Comparison of ENCODE assay signal across 1 cellular context in the genomic region with DNA sequence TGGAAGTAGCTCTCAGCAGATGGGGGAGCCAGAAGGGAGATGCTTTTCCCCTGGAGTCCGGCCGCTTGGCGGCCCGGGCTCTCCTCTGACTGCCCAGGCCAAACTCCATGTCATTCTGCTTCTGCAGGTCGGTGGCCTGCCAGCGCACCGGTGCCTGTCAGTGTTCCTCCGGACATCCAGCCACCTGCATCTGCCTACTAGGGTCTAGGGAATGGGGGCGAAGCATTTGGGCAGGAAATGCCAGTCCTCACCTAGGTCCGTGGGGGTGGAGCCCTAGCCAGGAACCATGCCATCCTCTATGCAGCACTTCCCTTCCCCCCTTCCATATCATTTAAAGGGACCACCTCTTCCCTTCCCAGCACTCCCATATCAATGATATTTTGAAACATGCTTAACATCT.
TF ChIP-seq lines count a peak whose summit lies in the region.

No MANE protein-coding gene starts in this region.

TF ChIP-seq in IMR-90, 13 proteins besides CTCF, POLR2A, EP300 and RAD21:
- no peak for TF ChIP-seq MXI1 (IDR thresholded peaks at IDR 0.05; ENCODE audit: borderline replicate concordance, low read depth, low read length)
- TF ChIP-seq RCOR1 (IDR thresholded peaks at IDR 0.05; ENCODE audit: insufficient replicate concordance, low read length), result no peak
- no peak for TF ChIP-seq CEBPB (IDR thresholded peaks at IDR 0.05; ENCODE audit: low read depth, low read length)
- TF ChIP-seq MAFK (IDR thresholded peaks at IDR 0.05; ENCODE audit: low read depth, low read length), result no peak
- TF ChIP-seq, protein P1, sequence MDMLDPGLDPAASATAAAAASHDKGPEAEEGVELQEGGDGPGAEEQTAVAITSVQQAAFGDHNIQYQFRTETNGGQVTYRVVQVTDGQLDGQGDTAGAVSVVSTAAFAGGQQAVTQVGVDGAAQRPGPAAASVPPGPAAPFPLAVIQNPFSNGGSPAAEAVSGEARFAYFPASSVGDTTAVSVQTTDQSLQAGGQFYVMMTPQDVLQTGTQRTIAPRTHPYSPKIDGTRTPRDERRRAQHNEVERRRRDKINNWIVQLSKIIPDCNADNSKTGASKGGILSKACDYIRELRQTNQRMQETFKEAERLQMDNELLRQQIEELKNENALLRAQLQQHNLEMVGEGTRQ (IDR thresholded peaks at IDR 0.05; ENCODE audit: low read depth, low read length), result no peak
- no peak for TF ChIP-seq RFX5 (IDR thresholded peaks at IDR 0.05; ENCODE audit: low read depth, low read length)
- no peak for TF ChIP-seq NFE2L2 (IDR thresholded peaks at IDR 0.05; ENCODE audit: low read depth, low read length)
- TF ChIP-seq CHD1 (IDR thresholded peaks at IDR 0.05; ENCODE audit: low read depth, low read length), result no peak
- TF ChIP-seq SMC3 (IDR thresholded peaks at IDR 0.05; ENCODE audit: low read depth, low read length), result no peak
- TF ChIP-seq MAZ (IDR thresholded peaks at IDR 0.05; ENCODE audit: borderline replicate concordance, low read depth, low read length), result no peak
- TF ChIP-seq BHLHE40 (IDR thresholded peaks at IDR 0.05; ENCODE audit: low read depth, low read length), result no peak
- TF ChIP-seq, protein P2, sequence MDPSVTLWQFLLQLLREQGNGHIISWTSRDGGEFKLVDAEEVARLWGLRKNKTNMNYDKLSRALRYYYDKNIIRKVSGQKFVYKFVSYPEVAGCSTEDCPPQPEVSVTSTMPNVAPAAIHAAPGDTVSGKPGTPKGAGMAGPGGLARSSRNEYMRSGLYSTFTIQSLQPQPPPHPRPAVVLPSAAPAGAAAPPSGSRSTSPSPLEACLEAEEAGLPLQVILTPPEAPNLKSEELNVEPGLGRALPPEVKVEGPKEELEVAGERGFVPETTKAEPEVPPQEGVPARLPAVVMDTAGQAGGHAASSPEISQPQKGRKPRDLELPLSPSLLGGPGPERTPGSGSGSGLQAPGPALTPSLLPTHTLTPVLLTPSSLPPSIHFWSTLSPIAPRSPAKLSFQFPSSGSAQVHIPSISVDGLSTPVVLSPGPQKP (IDR thresholded peaks at IDR 0.05; ENCODE audit: borderline replicate concordance, low read depth, low read length), result no peak
- no peak for TF ChIP-seq FOS (IDR thresholded peaks at IDR 0.05; ENCODE audit: low read depth, low read length)
